ENCODE assay signal across 14 cellular contexts in the genomic region with DNA sequence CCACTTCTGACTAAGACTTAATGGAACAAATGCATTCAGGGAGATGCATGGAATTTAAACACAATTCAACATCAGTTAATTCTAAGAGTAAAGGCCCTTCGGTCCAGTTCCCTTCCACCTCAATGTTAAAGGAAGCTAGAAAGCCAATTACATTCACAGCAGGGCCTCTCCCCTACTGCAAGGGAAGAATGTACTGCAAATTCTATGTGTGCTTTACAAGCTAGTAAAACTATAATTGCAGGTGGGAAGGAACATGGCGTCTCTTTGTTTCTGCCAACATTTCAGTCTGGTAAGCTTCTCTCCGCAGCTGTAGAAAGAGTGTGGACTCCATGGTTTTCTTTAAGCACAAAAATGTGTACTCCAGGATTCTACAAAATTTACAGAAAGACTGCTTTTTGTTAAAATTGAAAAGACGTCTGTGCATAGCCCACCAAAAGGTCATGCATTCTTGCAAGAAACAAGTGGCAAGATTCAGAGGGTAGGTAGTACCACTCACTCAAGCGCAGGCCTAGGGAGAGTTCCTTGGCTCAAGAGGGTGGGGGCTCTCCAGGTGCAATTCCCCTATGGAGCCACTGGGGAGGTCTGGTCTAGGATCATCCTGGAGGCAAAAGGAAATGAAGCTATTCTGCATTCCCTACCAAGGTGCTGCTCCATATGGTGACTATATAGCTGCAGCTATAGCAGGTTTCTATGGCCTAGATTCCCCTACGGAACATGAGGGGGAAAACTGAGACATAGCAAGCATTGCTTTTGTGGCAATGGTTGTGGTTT.
DNase-seq lines count a peak whose midpoint lies in the region; ATAC-seq and TF ChIP-seq lines count a peak whose summit lies in the region.
"Had no signal": no experiment of that assay in that cellular context is flagged by ENCODE, and none has a peak within 500 bp of the region (broad histone marks: within the 10 kb centered on the region; RNA-seq: fewer than 3 reads in every experiment).

No MANE protein-coding gene starts in this region.

- DNase-seq in BJ (ENCODE audit: low read depth): no peak
- no peak for DNase-seq in HFF-Myc (ENCODE audit: extremely low read depth, low read depth)
- no peak for DNase-seq in astrocyte of the spinal cord (ENCODE audit: low read depth, low spot score)
- peak; percentile 76 for DNase-seq in islet precursor cell
- no peak for DNase-seq in EL
- DNase-seq in stimulated activated naive B cell treated with anti-CD40 and anti-IgM and Interleukin-4, amounts not matched to agents 10 μg/mL and 1 μg/mL and 100 μg/mL, for 72 hours: no peak
- no peak for DNase-seq in SJCRH30
- DNase-seq: activated CD8-positive, alpha-beta memory T cell treated with anti-CD3 and anti-CD28 coated beads, Interleukin-2, amount 50 U/mL, for 4 hours; aorta; C1 segment of cervical spinal cord; esophagus squamous epithelium; posterior cingulate gyrus; upper lobe of left lung had no signal

- POLR2A ChIA-PET in BJ (lab: Charles Lee): no interaction called here

- no peaks in the 10 kb centered on the region for H3K4me1 ChIP-seq in SJCRH30

- H3K36me3 ChIP-seq in BJ (ENCODE audit: control insufficient read depth, insufficient read depth, low read length): no peaks in the 10 kb centered on the region
- no peaks in the 10 kb centered on the region for H3K36me3 ChIP-seq in SJCRH30

- H3K27ac Mint-ChIP-seq in stimulated activated naive B cell treated with anti-CD40 and anti-IgM and Interleukin-4, amounts not matched to agents 10 μg/mL and 1 μg/mL and 100 μg/mL, for 72 hours: no peak overlapping the region

- no peaks in the 10 kb centered on the region for H3K9me3 ChIP-seq in SJCRH30 (replicated peaks)
- H3K9me3 ChIP-seq: esophagus squamous epithelium, upper lobe of left lung had no signal

- peaks cover 10% of the 10 kb centered on the region in 2 donors for H3K36me3 Mint-ChIP-seq in stimulated activated naive B cell treated with anti-CD40 and anti-IgM and Interleukin-4, amounts not matched to agents 10 μg/mL and 1 μg/mL and 100 μg/mL, for 72 hours

- CTCF ChIA-PET in BJ (lab: Yijun Ruan, JAX): no interaction called here

- peak; percentile 26; the same call in 1 of the 2 replicates for TF ChIP-seq CTCF in BJ (IDR thresholded peaks at IDR 0.05; ENCODE audit: insufficient read depth, low read depth, low read length)
- TF ChIP-seq CTCF in HFF-Myc (IDR thresholded peaks at IDR 0.05; ENCODE audit: low read depth, low read length, missing control alignments): peak; percentile 24
- peak; percentile 35 for TF ChIP-seq CTCF in astrocyte of the spinal cord (IDR thresholded peaks at IDR 0.05; ENCODE audit: low read depth, low read length)

- no peak overlapping the region for H3K27ac ChIP-seq in SJCRH30
- H3K27ac ChIP-seq: esophagus squamous epithelium, upper lobe of left lung had no signal

- no peak for ATAC-seq in stimulated activated naive B cell treated with anti-CD40 and anti-IgM and Interleukin-4, amounts not matched to agents 10 μg/mL and 1 μg/mL and 100 μg/mL, for 72 hours (replicated peaks)
- no peak for ATAC-seq in GM18519 (IDR thresholded peaks at IDR 0.05; ENCODE audit: low FRiP score, unreplicated experiment)

- no peaks in the 10 kb centered on the region for H3K27me3 ChIP-seq in BJ (ENCODE audit: control insufficient read depth, insufficient read depth, low read length)
- no peaks in the 10 kb centered on the region for H3K27me3 ChIP-seq in SJCRH30
- H3K27me3 ChIP-seq: esophagus squamous epithelium, upper lobe of left lung had no signal

- no peak overlapping the region for H3K4me3 ChIP-seq in BJ (ENCODE audit: low read depth, low read length)
- H3K4me3 ChIP-seq in HFF-Myc (replicated peaks; ENCODE audit: low read depth, low read length): no peak overlapping the region
- no peak overlapping the region for H3K4me3 ChIP-seq in astrocyte of the spinal cord (ENCODE audit: low read depth, low read length)
- no peak overlapping the region for H3K4me3 ChIP-seq in SJCRH30
- H3K4me3 ChIP-seq: esophagus squamous epithelium, upper lobe of left lung had no signal

- in situ Hi-C loops in astrocyte of the spinal cord (cut with HindIII; ENCODE audit: low sequenced_read_pairs): no loop called here

- no peaks in the 10 kb centered on the region for H3K4me1 Mint-ChIP-seq in stimulated activated naive B cell treated with anti-CD40 and anti-IgM and Interleukin-4, amounts not matched to agents 10 μg/mL and 1 μg/mL and 100 μg/mL, for 72 hours

- H3K4me3 Mint-ChIP-seq in stimulated activated naive B cell treated with anti-CD40 and anti-IgM and Interleukin-4, amounts not matched to agents 10 μg/mL and 1 μg/mL and 100 μg/mL, for 72 hours: no peak overlapping the region

- no peaks in the 10 kb centered on the region for H3K27me3 Mint-ChIP-seq in stimulated activated naive B cell treated with anti-CD40 and anti-IgM and Interleukin-4, amounts not matched to agents 10 μg/mL and 1 μg/mL and 100 μg/mL, for 72 hours

- H3K9me3 Mint-ChIP-seq in stimulated activated naive B cell treated with anti-CD40 and anti-IgM and Interleukin-4, amounts not matched to agents 10 μg/mL and 1 μg/mL and 100 μg/mL, for 72 hours: no peaks in the 10 kb centered on the region
